In the genomic region with DNA sequence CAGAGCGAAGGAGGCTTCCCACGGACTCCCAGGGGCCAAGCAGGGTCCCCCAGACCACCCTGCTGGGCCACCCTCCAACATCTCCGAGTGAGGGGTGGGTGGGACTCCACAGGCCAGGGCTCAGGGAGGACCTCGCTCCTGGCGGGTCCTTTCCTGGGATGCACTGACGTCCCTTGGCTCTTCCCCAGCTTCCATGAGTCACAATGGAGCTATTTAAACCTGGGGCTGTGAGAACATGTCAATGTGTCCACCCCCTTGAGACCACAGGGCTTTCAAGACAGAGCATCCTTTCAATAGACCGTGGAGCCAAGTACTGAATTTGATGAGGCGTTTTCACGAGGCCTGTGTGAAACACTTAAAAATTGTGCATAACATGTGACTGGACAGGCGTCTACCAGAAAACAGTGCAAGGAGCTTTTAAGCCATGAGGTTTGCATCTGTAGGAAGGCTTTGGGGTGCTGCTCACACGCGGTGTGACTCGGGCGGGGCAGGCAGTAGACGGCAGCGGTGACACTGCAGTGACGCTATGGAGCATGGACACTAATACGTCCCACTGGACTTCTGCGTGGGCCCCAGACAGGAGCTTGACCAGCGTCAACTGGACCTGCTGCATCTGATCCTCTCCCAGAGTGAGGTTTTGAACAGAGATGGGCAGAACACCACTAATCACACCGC, we compare ENCODE assay signal across 1 cellular context.
A peak's percentile ranks its signal among the peaks of the same experiment; 100 is the strongest.
TF ChIP-seq lines count a peak whose summit lies in the region.

No MANE protein-coding gene starts in this region.

TF ChIP-seq in HEK293, 187 proteins besides CTCF, POLR2A, EP300 and RAD21 (continued from another document):
- TF ChIP-seq, protein P1, sequence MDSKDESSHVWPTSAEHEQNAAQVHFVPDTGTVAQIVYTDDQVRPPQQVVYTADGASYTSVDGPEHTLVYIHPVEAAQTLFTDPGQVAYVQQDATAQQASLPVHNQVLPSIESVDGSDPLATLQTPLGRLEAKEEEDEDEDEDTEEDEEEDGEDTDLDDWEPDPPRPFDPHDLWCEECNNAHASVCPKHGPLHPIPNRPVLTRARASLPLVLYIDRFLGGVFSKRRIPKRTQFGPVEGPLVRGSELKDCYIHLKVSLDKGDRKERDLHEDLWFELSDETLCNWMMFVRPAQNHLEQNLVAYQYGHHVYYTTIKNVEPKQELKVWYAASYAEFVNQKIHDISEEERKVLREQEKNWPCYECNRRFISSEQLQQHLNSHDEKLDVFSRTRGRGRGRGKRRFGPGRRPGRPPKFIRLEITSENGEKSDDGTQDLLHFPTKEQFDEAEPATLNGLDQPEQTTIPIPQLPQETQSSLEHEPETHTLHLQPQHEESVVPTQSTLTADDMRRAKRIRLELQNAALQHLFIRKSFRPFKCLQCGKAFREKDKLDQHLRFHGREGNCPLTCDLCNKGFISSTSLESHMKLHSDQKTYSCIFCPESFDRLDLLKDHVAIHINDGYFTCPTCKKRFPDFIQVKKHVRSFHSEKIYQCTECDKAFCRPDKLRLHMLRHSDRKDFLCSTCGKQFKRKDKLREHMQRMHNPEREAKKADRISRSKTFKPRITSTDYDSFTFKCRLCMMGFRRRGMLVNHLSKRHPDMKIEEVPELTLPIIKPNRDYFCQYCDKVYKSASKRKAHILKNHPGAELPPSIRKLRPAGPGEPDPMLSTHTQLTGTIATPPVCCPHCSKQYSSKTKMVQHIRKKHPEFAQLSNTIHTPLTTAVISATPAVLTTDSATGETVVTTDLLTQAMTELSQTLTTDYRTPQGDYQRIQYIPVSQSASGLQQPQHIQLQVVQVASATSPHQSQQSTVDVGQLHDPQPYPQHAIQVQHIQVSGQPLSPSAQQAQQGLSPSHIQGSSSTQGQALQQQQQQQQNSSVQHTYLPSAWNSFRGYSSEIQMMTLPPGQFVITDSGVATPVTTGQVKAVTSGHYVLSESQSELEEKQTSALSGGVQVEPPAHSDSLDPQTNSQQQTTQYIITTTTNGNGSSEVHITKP (tag by site-specific recombination; IDR thresholded peaks at IDR 0.05), result no peak
- no peak for TF ChIP-seq EGR2 (tag by site-specific recombination; IDR thresholded peaks at IDR 0.05; ENCODE audit: low read depth)
- TF ChIP-seq, protein P2, sequence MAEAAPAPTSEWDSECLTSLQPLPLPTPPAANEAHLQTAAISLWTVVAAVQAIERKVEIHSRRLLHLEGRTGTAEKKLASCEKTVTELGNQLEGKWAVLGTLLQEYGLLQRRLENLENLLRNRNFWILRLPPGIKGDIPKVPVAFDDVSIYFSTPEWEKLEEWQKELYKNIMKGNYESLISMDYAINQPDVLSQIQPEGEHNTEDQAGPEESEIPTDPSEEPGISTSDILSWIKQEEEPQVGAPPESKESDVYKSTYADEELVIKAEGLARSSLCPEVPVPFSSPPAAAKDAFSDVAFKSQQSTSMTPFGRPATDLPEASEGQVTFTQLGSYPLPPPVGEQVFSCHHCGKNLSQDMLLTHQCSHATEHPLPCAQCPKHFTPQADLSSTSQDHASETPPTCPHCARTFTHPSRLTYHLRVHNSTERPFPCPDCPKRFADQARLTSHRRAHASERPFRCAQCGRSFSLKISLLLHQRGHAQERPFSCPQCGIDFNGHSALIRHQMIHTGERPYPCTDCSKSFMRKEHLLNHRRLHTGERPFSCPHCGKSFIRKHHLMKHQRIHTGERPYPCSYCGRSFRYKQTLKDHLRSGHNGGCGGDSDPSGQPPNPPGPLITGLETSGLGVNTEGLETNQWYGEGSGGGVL (tag by site-specific recombination; IDR thresholded peaks at IDR 0.05), result no peak
- TF ChIP-seq ZNF426 (tag by site-specific recombination; IDR thresholded peaks at IDR 0.05), result no peak
- TF ChIP-seq ZIC2 (tag by site-specific recombination; IDR thresholded peaks at IDR 0.05), result peak; percentile 23; the same call in 1 of the 2 replicates
- TF ChIP-seq, protein P3, sequence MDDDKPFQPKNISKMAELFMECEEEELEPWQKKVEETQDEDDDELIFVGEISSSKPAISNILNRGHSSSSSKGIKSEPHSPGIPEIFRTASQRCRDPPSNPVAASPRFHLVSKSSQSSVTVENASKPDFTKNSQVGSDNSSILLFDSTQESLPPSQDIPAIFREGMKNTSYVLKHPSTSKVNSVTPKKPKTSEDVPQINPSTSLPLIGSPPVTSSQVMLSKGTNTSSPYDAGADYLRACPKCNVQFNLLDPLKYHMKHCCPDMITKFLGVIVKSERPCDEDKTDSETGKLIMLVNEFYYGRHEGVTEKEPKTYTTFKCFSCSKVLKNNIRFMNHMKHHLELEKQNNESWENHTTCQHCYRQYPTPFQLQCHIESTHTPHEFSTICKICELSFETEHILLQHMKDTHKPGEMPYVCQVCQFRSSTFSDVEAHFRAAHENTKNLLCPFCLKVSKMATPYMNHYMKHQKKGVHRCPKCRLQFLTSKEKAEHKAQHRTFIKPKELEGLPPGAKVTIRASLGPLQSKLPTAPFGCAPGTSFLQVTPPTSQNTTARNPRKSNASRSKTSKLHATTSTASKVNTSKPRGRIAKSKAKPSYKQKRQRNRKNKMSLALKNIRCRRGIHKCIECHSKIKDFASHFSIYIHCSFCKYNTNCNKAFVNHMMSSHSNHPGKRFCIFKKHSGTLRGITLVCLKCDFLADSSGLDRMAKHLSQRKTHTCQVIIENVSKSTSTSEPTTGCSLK (tag by site-specific recombination; IDR thresholded peaks at IDR 0.05), result no peak
